25 cellular contexts compared by ENCODE assay signal in genomic region chr1:172275478-172275877, GRCh38.
"Had no signal": no experiment of that assay in that cellular context is flagged by ENCODE, and none has a peak within 500 bp of the region (broad histone marks: within the 10 kb centered on the region; RNA-seq: fewer than 3 reads in every experiment).

No MANE protein-coding gene starts in this region.

- DNase-seq: activated CD4-positive, alpha-beta memory T cell treated with anti-CD3 and anti-CD28 coated beads for 36 hours; activated CD4-positive, alpha-beta T cell treated with anti-CD3 and anti-CD28 coated beads, Interleukin-2, amount 10 ng/mL, durations not matched to agents 24 days and 14 days; activated CD4-positive, CD25-positive, alpha-beta regulatory T cell treated with anti-CD3 and anti-CD28 coated beads, Interleukin-2, amount 50 U/mL, for 72 hours; activated CD8-positive, alpha-beta memory T cell treated with anti-CD3 and anti-CD28 coated beads, Interleukin-2, amount 50 U/mL, for 4 hours; activated naive CD8-positive, alpha-beta T cell treated with anti-CD3 and anti-CD28 coated beads, Interleukin-2, amount 50 U/mL, for 24 hours; activated T-cell treated with anti-CD3 and anti-CD28 coated beads, Interleukin-2, amount 50 U/mL, for 24 hours; amygdala; effector CD8-positive, alpha-beta T cell; esophagus squamous epithelium; foreskin melanocyte; heart right ventricle; islet precursor cell; left cardiac atrium; naive thymus-derived CD8-positive, alpha-beta T cell; nucleus accumbens; psoas muscle; stimulated activated CD4-positive, alpha-beta T cell treated with anti-CD3 and anti-CD28 coated beads, Interleukin-15, amount 100 ng/mL, for 24 hours; stimulated activated CD4-positive, alpha-beta T cell treated with anti-CD3 and anti-CD28 coated beads, Interleukin-2, amount 100 ng/mL, for 24 hours; stimulated activated naive B cell treated with anti-CD40 and anti-IgM and Interleukin-4, amounts not matched to agents 10 μg/mL and 1 μg/mL and 100 μg/mL, for 72 hours; stomach; T-helper 1 cell; thyroid gland had no signal

- ATAC-seq: activated naive CD8-positive, alpha-beta T cell treated with anti-CD3 and anti-CD28 coated beads, Interleukin-2, amount 50 U/mL, for 24 hours; activated T-helper 17 cell treated with anti-CD3 and anti-CD28 coated beads, Interleukin-2, amount 50 U/mL, for 72 hours; heart right ventricle; left cardiac atrium; naive thymus-derived CD8-positive, alpha-beta T cell; psoas muscle; stimulated activated naive B cell treated with anti-CD40 and anti-IgM and Interleukin-4, amounts not matched to agents 10 μg/mL and 1 μg/mL and 100 μg/mL, for 72 hours had no signal

- H3K9me3 ChIP-seq: esophagus squamous epithelium, heart right ventricle, psoas muscle, stomach, thyroid gland had no signal

- H3K36me3 ChIP-seq: esophagus squamous epithelium, heart right ventricle, stomach, thyroid gland had no signal

- H3K4me1 ChIP-seq: esophagus squamous epithelium, parathyroid adenoma, thyroid gland had no signal

- H3K4me3 ChIP-seq: esophagus squamous epithelium, heart right ventricle, psoas muscle, stomach, thyroid gland had no signal

- H3K27ac ChIP-seq: epithelial cell of prostate, esophagus squamous epithelium, heart right ventricle, parathyroid adenoma, psoas muscle, stomach, thyroid gland had no signal

- H3K27me3 ChIP-seq: esophagus squamous epithelium, heart right ventricle, stomach, thyroid gland had no signal
